1 cellular context compared by ENCODE assay signal in the genomic region with DNA sequence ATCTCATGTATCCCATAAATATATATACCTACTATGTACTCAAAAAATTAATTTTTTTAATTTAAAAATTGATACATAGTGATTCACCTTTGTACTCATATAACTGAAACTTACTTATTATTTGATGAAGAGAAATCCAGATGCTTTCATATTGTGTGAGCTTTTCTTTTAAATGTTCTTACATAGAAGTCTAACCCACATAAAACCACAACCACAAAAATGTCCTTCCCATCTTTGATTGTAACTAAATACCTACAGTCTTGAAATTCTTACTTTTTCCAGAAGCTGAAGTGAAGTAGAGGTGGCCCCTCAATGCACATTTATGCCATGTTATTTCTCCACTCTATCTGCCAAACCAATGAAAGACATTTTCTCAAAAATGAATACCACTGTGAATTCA.
TF ChIP-seq lines count a peak whose summit lies in the region.

No MANE protein-coding gene starts in this region.

TF ChIP-seq in SK-N-SH, 30 proteins besides CTCF, POLR2A, EP300 and RAD21 (continued from another document):
- TF ChIP-seq, protein P1, sequence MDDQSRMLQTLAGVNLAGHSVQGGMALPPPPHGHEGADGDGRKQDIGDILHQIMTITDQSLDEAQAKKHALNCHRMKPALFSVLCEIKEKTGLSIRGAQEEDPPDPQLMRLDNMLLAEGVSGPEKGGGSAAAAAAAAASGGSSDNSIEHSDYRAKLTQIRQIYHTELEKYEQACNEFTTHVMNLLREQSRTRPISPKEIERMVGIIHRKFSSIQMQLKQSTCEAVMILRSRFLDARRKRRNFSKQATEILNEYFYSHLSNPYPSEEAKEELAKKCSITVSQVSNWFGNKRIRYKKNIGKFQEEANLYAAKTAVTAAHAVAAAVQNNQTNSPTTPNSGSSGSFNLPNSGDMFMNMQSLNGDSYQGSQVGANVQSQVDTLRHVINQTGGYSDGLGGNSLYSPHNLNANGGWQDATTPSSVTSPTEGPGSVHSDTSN (IDR thresholded peaks at IDR 0.05) = peak; percentile 14; the same call in 1 of the 2 replicates
- TF ChIP-seq, protein P2, sequence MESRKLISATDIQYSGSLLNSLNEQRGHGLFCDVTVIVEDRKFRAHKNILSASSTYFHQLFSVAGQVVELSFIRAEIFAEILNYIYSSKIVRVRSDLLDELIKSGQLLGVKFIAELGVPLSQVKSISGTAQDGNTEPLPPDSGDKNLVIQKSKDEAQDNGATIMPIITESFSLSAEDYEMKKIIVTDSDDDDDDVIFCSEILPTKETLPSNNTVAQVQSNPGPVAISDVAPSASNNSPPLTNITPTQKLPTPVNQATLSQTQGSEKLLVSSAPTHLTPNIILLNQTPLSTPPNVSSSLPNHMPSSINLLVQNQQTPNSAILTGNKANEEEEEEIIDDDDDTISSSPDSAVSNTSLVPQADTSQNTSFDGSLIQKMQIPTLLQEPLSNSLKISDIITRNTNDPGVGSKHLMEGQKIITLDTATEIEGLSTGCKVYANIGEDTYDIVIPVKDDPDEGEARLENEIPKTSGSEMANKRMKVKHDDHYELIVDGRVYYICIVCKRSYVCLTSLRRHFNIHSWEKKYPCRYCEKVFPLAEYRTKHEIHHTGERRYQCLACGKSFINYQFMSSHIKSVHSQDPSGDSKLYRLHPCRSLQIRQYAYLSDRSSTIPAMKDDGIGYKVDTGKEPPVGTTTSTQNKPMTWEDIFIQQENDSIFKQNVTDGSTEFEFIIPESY (IDR thresholded peaks at IDR 0.05; ENCODE audit: borderline replicate concordance, low read depth) = no peak
TF ChIP-seq in SK-N-SH: peak in this region for 5.
